In genomic region chr5:60715201-60715928, GRCh38 we compare ENCODE assay signal across 1 cellular context. TPM values are rescaled to one million over a fixed set of nuclear protein-coding genes. Genes with fewer than 3 reads are reported as not detected.
"Had no signal": no experiment of that assay in that cellular context is flagged by ENCODE, and none has a peak within 500 bp of the region (broad histone marks: within the 10 kb centered on the region; RNA-seq: fewer than 3 reads in every experiment).

No MANE protein-coding gene starts in this region.

RNA-seq across cellular contexts. Expression of gene DEPDC1B, which starts 15.4 kb away (rescaled TPM):
- total RNA-seq: thoracic aorta had no signal
